In the genomic region with DNA sequence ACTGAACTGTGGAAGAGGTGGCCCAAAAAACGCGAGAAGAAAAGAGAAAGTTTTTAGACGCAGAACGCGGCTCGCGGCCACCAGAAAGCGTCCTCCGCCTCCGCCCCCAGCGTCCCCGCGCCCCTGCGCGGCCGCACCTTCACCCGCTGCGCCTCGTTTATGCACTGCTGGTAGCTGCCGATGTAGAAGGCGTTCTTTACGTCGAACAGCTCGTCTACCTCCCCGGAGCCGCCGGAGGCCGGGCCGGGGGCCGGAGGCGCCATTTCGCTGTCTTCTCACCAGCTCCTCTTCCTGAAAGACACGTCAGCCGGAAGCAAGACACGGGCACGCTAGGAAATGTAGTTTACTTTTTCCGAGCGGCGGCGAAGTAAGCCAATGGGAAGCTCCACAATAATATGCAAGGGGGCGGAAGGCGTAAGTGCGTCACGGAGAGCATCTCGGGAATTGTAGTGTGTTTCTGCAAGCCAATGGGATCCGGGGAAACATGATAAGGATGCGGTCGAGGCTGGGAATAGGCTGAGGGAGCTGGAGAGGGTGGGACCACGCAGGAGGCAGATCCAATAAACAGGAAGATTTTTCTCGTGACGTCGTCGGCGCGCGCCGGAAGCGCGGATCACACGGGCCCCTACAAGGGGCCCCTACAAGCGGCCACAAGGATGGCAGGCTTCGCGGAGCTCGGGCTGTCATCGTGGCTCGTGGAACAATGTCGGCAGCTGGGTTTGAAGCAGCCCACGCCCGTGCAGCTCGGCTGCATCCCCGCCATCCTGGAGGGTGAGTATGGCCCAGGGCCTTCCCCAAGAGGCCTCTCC, we compare ENCODE assay signal across 1 cellular context.
TF ChIP-seq lines count a peak whose summit lies in the region.

A gene (minus strand): TSS at position 302 of the 809 bp plus-strand sequence. CDS start 39 bp downstream, at position 263.
A gene with protein sequence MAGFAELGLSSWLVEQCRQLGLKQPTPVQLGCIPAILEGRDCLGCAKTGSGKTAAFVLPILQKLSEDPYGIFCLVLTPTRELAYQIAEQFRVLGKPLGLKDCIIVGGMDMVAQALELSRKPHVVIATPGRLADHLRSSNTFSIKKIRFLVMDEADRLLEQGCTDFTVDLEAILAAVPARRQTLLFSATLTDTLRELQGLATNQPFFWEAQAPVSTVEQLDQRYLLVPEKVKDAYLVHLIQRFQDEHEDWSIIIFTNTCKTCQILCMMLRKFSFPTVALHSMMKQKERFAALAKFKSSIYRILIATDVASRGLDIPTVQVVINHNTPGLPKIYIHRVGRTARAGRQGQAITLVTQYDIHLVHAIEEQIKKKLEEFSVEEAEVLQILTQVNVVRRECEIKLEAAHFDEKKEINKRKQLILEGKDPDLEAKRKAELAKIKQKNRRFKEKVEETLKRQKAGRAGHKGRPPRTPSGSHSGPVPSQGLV (plus strand): TSS at position 630 of the 809 bp plus-strand sequence. CDS start 27 bp downstream, at position 657.

TF ChIP-seq in K562, 482 proteins besides CTCF, POLR2A, EP300 and RAD21 (continued from another document and continues in another):
- TF ChIP-seq, protein P1, sequence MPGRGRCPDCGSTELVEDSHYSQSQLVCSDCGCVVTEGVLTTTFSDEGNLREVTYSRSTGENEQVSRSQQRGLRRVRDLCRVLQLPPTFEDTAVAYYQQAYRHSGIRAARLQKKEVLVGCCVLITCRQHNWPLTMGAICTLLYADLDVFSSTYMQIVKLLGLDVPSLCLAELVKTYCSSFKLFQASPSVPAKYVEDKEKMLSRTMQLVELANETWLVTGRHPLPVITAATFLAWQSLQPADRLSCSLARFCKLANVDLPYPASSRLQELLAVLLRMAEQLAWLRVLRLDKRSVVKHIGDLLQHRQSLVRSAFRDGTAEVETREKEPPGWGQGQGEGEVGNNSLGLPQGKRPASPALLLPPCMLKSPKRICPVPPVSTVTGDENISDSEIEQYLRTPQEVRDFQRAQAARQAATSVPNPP (IDR thresholded peaks at IDR 0.05; ENCODE audit: borderline replicate concordance, insufficient read depth, insufficient read length), result no peak
- TF ChIP-seq BRD9 (IDR thresholded peaks at IDR 0.05; ENCODE audit: low read depth, partially characterized antibody) (no peak), DMBX1 (CRISPR knock-in tag; IDR thresholded peaks at IDR 0.05; ENCODE audit: borderline replicate concordance) (no peak), HNRNPH1 (optimal IDR thresholded peaks at IDR 0.05; ENCODE audit: low read depth, low read length) (no peak), JUND (IDR thresholded peaks at IDR 0.05; ENCODE audit: borderline replicate concordance, low read depth, low read length) (peak; percentile 60), JUND (tag; IDR thresholded peaks at IDR 0.05; ENCODE audit: borderline replicate concordance, low read depth, low read length) (no peak), GABPA (tag; conservative IDR thresholded peaks at IDR 0.05; ENCODE audit: low read depth) (peak; percentile 99), ZNF77 (CRISPR knock-in tag; IDR thresholded peaks at IDR 0.05) (no peak), ZFP1 (CRISPR knock-in tag; IDR thresholded peaks at IDR 0.05) (no peak), E2F3 (CRISPR knock-in tag; IDR thresholded peaks at IDR 0.05) (no peak), SAP30 (IDR thresholded peaks at IDR 0.05; ENCODE audit: borderline replicate concordance, insufficient read depth, low read depth, low read length, poor library complexity, severe bottlenecking) (peak; percentile 99), CBX2 (IDR thresholded peaks at IDR 0.05; ENCODE audit: insufficient read depth, low read length, poor library complexity, severe bottlenecking) (no peak), NCOR1 (IDR thresholded peaks at IDR 0.05) (no peak), ESRRB (CRISPR knock-in tag; IDR thresholded peaks at IDR 0.05; ENCODE audit: borderline replicate concordance) (no peak)
- TF ChIP-seq, protein P2, sequence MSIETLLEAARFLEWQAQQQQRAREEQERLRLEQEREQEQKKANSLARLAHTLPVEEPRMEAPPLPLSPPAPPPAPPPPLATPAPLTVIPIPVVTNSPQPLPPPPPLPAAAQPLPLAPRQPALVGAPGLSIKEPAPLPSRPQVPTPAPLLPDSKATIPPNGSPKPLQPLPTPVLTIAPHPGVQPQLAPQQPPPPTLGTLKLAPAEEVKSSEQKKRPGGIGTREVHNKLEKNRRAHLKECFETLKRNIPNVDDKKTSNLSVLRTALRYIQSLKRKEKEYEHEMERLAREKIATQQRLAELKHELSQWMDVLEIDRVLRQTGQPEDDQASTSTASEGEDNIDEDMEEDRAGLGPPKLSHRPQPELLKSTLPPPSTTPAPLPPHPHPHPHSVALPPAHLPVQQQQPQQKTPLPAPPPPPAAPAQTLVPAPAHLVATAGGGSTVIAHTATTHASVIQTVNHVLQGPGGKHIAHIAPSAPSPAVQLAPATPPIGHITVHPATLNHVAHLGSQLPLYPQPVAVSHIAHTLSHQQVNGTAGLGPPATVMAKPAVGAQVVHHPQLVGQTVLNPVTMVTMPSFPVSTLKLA (conservative IDR thresholded peaks at IDR 0.05), result peak; percentile 94 to 98
- TF ChIP-seq, protein P3, sequence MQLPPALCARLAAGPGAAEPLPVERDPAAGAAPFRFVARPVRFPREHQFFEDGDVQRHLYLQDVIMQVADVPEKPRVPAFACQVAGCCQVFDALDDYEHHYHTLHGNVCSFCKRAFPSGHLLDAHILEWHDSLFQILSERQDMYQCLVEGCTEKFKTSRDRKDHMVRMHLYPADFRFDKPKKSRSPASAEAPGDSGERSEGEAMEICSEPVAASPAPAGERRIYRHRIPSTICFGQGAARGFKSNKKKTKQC (CRISPR knock-in tag; IDR thresholded peaks at IDR 0.05), result peak; percentile 74
- TF ChIP-seq, protein P4, sequence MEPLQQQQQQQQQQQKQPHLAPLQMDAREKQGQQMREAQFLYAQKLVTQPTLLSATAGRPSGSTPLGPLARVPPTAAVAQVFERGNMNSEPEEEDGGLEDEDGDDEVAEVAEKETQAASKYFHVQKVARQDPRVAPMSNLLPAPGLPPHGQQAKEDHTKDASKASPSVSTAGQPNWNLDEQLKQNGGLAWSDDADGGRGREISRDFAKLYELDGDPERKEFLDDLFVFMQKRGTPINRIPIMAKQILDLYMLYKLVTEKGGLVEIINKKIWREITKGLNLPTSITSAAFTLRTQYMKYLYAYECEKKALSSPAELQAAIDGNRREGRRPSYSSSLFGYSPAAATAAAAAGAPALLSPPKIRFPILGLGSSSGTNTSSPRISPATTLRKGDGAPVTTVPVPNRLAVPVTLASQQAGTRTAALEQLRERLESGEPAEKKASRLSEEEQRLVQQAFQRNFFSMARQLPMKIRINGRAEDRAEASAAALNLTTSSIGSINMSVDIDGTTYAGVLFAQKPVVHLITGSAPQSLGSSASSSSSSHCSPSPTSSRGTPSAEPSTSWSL (CRISPR knock-in tag; IDR thresholded peaks at IDR 0.05; ENCODE audit: borderline replicate concordance), result no peak
- TF ChIP-seq, protein P5, sequence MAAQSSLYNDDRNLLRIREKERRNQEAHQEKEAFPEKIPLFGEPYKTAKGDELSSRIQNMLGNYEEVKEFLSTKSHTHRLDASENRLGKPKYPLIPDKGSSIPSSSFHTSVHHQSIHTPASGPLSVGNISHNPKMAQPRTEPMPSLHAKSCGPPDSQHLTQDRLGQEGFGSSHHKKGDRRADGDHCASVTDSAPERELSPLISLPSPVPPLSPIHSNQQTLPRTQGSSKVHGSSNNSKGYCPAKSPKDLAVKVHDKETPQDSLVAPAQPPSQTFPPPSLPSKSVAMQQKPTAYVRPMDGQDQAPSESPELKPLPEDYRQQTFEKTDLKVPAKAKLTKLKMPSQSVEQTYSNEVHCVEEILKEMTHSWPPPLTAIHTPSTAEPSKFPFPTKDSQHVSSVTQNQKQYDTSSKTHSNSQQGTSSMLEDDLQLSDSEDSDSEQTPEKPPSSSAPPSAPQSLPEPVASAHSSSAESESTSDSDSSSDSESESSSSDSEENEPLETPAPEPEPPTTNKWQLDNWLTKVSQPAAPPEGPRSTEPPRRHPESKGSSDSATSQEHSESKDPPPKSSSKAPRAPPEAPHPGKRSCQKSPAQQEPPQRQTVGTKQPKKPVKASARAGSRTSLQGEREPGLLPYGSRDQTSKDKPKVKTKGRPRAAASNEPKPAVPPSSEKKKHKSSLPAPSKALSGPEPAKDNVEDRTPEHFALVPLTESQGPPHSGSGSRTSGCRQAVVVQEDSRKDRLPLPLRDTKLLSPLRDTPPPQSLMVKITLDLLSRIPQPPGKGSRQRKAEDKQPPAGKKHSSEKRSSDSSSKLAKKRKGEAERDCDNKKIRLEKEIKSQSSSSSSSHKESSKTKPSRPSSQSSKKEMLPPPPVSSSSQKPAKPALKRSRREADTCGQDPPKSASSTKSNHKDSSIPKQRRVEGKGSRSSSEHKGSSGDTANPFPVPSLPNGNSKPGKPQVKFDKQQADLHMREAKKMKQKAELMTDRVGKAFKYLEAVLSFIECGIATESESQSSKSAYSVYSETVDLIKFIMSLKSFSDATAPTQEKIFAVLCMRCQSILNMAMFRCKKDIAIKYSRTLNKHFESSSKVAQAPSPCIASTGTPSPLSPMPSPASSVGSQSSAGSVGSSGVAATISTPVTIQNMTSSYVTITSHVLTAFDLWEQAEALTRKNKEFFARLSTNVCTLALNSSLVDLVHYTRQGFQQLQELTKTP (IDR thresholded peaks at IDR 0.05; ENCODE audit: low read depth in 1 of 2, partially characterized antibody in 2 of 2), result peak; percentile 22 to 96
- TF ChIP-seq, protein P6, sequence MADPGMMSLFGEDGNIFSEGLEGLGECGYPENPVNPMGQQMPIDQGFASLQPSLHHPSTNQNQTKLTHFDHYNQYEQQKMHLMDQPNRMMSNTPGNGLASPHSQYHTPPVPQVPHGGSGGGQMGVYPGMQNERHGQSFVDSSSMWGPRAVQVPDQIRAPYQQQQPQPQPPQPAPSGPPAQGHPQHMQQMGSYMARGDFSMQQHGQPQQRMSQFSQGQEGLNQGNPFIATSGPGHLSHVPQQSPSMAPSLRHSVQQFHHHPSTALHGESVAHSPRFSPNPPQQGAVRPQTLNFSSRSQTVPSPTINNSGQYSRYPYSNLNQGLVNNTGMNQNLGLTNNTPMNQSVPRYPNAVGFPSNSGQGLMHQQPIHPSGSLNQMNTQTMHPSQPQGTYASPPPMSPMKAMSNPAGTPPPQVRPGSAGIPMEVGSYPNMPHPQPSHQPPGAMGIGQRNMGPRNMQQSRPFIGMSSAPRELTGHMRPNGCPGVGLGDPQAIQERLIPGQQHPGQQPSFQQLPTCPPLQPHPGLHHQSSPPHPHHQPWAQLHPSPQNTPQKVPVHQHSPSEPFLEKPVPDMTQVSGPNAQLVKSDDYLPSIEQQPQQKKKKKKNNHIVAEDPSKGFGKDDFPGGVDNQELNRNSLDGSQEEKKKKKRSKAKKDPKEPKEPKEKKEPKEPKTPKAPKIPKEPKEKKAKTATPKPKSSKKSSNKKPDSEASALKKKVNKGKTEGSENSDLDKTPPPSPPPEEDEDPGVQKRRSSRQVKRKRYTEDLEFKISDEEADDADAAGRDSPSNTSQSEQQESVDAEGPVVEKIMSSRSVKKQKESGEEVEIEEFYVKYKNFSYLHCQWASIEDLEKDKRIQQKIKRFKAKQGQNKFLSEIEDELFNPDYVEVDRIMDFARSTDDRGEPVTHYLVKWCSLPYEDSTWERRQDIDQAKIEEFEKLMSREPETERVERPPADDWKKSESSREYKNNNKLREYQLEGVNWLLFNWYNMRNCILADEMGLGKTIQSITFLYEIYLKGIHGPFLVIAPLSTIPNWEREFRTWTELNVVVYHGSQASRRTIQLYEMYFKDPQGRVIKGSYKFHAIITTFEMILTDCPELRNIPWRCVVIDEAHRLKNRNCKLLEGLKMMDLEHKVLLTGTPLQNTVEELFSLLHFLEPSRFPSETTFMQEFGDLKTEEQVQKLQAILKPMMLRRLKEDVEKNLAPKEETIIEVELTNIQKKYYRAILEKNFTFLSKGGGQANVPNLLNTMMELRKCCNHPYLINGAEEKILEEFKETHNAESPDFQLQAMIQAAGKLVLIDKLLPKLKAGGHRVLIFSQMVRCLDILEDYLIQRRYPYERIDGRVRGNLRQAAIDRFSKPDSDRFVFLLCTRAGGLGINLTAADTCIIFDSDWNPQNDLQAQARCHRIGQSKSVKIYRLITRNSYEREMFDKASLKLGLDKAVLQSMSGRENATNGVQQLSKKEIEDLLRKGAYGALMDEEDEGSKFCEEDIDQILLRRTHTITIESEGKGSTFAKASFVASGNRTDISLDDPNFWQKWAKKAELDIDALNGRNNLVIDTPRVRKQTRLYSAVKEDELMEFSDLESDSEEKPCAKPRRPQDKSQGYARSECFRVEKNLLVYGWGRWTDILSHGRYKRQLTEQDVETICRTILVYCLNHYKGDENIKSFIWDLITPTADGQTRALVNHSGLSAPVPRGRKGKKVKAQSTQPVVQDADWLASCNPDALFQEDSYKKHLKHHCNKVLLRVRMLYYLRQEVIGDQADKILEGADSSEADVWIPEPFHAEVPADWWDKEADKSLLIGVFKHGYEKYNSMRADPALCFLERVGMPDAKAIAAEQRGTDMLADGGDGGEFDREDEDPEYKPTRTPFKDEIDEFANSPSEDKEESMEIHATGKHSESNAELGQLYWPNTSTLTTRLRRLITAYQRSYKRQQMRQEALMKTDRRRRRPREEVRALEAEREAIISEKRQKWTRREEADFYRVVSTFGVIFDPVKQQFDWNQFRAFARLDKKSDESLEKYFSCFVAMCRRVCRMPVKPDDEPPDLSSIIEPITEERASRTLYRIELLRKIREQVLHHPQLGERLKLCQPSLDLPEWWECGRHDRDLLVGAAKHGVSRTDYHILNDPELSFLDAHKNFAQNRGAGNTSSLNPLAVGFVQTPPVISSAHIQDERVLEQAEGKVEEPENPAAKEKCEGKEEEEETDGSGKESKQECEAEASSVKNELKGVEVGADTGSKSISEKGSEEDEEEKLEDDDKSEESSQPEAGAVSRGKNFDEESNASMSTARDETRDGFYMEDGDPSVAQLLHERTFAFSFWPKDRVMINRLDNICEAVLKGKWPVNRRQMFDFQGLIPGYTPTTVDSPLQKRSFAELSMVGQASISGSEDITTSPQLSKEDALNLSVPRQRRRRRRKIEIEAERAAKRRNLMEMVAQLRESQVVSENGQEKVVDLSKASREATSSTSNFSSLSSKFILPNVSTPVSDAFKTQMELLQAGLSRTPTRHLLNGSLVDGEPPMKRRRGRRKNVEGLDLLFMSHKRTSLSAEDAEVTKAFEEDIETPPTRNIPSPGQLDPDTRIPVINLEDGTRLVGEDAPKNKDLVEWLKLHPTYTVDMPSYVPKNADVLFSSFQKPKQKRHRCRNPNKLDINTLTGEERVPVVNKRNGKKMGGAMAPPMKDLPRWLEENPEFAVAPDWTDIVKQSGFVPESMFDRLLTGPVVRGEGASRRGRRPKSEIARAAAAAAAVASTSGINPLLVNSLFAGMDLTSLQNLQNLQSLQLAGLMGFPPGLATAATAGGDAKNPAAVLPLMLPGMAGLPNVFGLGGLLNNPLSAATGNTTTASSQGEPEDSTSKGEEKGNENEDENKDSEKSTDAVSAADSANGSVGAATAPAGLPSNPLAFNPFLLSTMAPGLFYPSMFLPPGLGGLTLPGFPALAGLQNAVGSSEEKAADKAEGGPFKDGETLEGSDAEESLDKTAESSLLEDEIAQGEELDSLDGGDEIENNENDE (IDR thresholded peaks at IDR 0.05; ENCODE audit: low read depth, low read length), result no peak
- TF ChIP-seq, protein P7, sequence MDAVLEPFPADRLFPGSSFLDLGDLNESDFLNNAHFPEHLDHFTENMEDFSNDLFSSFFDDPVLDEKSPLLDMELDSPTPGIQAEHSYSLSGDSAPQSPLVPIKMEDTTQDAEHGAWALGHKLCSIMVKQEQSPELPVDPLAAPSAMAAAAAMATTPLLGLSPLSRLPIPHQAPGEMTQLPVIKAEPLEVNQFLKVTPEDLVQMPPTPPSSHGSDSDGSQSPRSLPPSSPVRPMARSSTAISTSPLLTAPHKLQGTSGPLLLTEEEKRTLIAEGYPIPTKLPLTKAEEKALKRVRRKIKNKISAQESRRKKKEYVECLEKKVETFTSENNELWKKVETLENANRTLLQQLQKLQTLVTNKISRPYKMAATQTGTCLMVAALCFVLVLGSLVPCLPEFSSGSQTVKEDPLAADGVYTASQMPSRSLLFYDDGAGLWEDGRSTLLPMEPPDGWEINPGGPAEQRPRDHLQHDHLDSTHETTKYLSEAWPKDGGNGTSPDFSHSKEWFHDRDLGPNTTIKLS (IDR thresholded peaks at IDR 0.05; ENCODE audit: borderline replicate concordance, low read depth), result peak; percentile 100
